1 cellular context compared by ENCODE assay signal in the genomic region with DNA sequence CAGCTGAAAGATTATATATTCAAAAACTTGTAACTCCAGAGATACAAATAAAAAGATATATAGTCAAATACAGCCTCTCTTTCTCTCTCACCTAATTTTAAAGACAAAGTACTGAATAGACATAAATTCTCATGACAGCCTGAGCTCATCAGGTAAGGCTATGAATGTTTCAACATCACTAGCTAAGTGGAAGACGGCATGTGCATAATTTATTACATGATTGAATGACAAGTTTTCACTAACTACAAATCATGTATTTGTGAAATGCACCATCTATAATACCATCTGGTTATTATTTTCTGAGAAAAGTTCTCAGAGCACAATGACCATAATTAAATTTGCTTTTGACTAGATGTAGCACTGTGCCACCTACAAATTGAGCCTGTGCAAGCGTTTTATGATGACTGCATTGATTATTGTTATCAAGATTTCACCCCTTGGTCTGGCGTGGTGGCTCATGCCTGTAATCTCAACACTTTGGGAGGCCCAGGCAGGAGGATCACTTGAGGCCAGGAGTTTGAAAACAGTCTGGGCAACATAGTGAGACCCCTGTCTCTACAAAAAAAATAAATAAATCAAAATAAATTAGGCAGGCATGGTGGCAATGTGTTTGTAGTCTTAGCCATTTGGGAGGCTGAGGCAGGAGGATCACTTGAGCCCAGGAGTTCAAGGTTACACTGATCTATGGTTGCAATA.
TF ChIP-seq lines count a peak whose summit lies in the region.

No MANE protein-coding gene starts in this region.

TF ChIP-seq in GM23338, 12 proteins besides CTCF, POLR2A, EP300 and RAD21 (continued from another document):
- TF ChIP-seq, protein P1, sequence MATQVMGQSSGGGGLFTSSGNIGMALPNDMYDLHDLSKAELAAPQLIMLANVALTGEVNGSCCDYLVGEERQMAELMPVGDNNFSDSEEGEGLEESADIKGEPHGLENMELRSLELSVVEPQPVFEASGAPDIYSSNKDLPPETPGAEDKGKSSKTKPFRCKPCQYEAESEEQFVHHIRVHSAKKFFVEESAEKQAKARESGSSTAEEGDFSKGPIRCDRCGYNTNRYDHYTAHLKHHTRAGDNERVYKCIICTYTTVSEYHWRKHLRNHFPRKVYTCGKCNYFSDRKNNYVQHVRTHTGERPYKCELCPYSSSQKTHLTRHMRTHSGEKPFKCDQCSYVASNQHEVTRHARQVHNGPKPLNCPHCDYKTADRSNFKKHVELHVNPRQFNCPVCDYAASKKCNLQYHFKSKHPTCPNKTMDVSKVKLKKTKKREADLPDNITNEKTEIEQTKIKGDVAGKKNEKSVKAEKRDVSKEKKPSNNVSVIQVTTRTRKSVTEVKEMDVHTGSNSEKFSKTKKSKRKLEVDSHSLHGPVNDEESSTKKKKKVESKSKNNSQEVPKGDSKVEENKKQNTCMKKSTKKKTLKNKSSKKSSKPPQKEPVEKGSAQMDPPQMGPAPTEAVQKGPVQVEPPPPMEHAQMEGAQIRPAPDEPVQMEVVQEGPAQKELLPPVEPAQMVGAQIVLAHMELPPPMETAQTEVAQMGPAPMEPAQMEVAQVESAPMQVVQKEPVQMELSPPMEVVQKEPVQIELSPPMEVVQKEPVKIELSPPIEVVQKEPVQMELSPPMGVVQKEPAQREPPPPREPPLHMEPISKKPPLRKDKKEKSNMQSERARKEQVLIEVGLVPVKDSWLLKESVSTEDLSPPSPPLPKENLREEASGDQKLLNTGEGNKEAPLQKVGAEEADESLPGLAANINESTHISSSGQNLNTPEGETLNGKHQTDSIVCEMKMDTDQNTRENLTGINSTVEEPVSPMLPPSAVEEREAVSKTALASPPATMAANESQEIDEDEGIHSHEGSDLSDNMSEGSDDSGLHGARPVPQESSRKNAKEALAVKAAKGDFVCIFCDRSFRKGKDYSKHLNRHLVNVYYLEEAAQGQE (IDR thresholded peaks at IDR 0.05; ENCODE audit: unreplicated experiment), result no peak
- TF ChIP-seq EZH2phosphoT487 (IDR thresholded peaks at IDR 0.05; ENCODE audit: unreplicated experiment), result no peak
- TF ChIP-seq, protein P2, sequence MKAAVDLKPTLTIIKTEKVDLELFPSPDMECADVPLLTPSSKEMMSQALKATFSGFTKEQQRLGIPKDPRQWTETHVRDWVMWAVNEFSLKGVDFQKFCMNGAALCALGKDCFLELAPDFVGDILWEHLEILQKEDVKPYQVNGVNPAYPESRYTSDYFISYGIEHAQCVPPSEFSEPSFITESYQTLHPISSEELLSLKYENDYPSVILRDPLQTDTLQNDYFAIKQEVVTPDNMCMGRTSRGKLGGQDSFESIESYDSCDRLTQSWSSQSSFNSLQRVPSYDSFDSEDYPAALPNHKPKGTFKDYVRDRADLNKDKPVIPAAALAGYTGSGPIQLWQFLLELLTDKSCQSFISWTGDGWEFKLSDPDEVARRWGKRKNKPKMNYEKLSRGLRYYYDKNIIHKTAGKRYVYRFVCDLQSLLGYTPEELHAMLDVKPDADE (IDR thresholded peaks at IDR 0.05), result no peak
- TF ChIP-seq EZH2 (IDR thresholded peaks at IDR 0.05; ENCODE audit: low read depth, unreplicated experiment), result no peak
- TF ChIP-seq ZNF331 (CRISPR knock-in tag; IDR thresholded peaks at IDR 0.05; ENCODE audit: low read depth), result no peak
- TF ChIP-seq CREB1 (CRISPR knock-in tag; IDR thresholded peaks at IDR 0.05; ENCODE audit: low read depth), result no peak
- no peak for TF ChIP-seq NANOG (IDR thresholded peaks at IDR 0.05; ENCODE audit: borderline replicate concordance)
- TF ChIP-seq, protein P3, sequence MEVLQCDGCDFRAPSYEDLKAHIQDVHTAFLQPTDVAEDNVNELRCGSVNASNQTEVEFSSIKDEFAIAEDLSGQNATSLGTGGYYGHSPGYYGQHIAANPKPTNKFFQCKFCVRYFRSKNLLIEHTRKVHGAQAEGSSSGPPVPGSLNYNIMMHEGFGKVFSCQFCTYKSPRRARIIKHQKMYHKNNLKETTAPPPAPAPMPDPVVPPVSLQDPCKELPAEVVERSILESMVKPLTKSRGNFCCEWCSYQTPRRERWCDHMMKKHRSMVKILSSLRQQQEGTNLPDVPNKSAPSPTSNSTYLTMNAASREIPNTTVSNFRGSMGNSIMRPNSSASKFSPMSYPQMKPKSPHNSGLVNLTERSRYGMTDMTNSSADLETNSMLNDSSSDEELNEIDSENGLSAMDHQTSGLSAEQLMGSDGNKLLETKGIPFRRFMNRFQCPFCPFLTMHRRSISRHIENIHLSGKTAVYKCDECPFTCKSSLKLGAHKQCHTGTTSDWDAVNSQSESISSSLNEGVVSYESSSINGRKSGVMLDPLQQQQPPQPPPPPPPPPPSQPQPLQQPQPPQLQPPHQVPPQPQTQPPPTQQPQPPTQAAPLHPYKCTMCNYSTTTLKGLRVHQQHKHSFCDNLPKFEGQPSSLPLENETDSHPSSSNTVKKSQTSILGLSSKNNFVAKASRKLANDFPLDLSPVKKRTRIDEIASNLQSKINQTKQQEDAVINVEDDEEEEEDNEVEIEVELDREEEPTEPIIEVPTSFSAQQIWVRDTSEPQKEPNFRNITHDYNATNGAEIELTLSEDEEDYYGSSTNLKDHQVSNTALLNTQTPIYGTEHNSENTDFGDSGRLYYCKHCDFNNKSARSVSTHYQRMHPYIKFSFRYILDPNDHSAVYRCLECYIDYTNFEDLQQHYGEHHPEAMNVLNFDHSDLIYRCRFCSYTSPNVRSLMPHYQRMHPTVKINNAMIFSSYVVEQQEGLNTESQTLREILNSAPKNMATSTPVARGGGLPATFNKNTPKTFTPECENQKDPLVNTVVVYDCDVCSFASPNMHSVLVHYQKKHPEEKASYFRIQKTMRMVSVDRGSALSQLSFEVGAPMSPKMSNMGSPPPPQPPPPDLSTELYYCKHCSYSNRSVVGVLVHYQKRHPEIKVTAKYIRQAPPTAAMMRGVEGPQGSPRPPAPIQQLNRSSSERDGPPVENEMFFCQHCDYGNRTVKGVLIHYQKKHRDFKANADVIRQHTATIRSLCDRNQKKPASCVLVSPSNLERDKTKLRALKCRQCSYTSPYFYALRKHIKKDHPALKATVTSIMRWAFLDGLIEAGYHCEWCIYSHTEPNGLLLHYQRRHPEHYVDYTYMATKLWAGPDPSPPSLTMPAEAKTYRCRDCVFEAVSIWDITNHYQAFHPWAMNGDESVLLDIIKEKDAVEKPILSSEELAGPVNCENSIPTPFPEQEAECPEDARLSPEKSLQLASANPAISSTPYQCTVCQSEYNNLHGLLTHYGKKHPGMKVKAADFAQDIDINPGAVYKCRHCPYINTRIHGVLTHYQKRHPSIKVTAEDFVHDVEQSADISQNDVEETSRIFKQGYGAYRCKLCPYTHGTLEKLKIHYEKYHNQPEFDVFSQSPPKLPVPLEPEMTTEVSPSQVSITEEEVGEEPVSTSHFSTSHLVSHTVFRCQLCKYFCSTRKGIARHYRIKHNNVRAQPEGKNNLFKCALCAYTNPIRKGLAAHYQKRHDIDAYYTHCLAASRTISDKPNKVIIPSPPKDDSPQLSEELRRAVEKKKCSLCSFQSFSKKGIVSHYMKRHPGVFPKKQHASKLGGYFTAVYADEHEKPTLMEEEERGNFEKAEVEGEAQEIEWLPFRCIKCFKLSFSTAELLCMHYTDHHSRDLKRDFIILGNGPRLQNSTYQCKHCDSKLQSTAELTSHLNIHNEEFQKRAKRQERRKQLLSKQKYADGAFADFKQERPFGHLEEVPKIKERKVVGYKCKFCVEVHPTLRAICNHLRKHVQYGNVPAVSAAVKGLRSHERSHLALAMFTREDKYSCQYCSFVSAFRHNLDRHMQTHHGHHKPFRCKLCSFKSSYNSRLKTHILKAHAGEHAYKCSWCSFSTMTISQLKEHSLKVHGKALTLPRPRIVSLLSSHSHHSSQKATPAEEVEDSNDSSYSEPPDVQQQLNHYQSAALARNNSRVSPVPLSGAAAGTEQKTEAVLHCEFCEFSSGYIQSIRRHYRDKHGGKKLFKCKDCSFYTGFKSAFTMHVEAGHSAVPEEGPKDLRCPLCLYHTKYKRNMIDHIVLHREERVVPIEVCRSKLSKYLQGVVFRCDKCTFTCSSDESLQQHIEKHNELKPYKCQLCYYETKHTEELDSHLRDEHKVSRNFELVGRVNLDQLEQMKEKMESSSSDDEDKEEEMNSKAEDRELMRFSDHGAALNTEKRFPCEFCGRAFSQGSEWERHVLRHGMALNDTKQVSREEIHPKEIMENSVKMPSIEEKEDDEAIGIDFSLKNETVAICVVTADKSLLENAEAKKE (CRISPR knock-in tag; IDR thresholded peaks at IDR 0.05), result no peak
TF ChIP-seq in GM23338: peak in this region for 0.
